Comparison of ENCODE assay signal across 1 cellular context in genomic region chr9:105459329-105459728, GRCh38.
TF ChIP-seq lines count a peak whose summit lies in the region.

No MANE protein-coding gene starts in this region.

TF ChIP-seq in WTC11, 78 proteins besides CTCF, POLR2A, EP300 and RAD21 (continued from another document):
- TF ChIP-seq, protein P1, sequence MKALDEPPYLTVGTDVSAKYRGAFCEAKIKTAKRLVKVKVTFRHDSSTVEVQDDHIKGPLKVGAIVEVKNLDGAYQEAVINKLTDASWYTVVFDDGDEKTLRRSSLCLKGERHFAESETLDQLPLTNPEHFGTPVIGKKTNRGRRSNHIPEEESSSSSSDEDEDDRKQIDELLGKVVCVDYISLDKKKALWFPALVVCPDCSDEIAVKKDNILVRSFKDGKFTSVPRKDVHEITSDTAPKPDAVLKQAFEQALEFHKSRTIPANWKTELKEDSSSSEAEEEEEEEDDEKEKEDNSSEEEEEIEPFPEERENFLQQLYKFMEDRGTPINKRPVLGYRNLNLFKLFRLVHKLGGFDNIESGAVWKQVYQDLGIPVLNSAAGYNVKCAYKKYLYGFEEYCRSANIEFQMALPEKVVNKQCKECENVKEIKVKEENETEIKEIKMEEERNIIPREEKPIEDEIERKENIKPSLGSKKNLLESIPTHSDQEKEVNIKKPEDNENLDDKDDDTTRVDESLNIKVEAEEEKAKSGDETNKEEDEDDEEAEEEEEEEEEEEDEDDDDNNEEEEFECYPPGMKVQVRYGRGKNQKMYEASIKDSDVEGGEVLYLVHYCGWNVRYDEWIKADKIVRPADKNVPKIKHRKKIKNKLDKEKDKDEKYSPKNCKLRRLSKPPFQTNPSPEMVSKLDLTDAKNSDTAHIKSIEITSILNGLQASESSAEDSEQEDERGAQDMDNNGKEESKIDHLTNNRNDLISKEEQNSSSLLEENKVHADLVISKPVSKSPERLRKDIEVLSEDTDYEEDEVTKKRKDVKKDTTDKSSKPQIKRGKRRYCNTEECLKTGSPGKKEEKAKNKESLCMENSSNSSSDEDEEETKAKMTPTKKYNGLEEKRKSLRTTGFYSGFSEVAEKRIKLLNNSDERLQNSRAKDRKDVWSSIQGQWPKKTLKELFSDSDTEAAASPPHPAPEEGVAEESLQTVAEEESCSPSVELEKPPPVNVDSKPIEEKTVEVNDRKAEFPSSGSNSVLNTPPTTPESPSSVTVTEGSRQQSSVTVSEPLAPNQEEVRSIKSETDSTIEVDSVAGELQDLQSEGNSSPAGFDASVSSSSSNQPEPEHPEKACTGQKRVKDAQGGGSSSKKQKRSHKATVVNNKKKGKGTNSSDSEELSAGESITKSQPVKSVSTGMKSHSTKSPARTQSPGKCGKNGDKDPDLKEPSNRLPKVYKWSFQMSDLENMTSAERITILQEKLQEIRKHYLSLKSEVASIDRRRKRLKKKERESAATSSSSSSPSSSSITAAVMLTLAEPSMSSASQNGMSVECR (CRISPR knock-in tag; IDR thresholded peaks at IDR 0.05; ENCODE audit: borderline replicate concordance), result no peak
